14 cellular contexts compared by ENCODE assay signal in the genomic region with DNA sequence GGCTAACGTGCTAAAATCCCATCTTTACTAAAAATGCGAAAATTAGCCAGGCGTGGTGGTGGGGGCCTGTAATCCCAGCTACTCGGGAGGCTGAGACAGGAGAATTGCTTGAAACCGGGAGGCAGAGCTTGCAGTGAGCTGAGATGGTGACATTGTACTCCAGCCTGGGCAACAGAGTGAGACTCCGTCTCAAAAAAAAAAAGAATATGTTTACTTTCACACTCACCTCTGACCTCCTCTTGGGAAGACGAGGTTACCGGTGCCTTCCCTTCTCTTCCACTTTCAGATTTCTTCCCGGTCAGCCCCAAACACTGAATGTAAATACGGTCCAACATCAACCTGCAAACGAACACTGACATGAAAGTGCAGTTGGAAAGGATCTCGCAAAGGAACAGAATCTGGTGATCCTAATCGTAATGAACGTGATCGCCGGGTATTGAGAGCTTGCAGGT. TPM values are rescaled to one million over a fixed set of nuclear protein-coding genes. Genes with fewer than 3 reads are reported as not detected.
DNase-seq lines count a peak whose midpoint lies in the region; TF ChIP-seq lines count a peak whose summit lies in the region.
"Had no signal": no experiment of that assay in that cellular context is flagged by ENCODE, and none has a peak within 500 bp of the region (broad histone marks: within the 10 kb centered on the region; RNA-seq: fewer than 3 reads in every experiment).

No MANE protein-coding gene starts in this region.

- CTCF ChIA-PET in SK-N-SH (lab: Yijun Ruan, JAX), result interaction anchor here (1.6 kb wide), 1 partner anchor 31 kb away, joined by 5 read pairs; no protein-coding TSS in a partner anchor

- H3F3A ChIP-seq in SK-N-SH (replicated peaks; ENCODE audit: insufficient read depth), result no peaks in the 10 kb centered on the region

- no peak overlapping the region for H2AFZ ChIP-seq in SK-N-SH (ENCODE audit: low read depth)

- TF ChIP-seq RAD21 in SK-N-SH (IDR thresholded peaks at IDR 0.05; ENCODE audit: low read length), result no peak

- H3K79me2 ChIP-seq in SK-N-SH (ENCODE audit: insufficient read depth), result no peaks in the 10 kb centered on the region

- in situ Hi-C loops in brain microvascular endothelial cell (cut with HindIII; ENCODE audit: low pct_ligation_motif_present, low sequenced_read_pairs), result no loop called here

- H3K27ac ChIP-seq in SJCRH30 (peak overlapping the region; percentile 96), rectal smooth muscle tissue (ENCODE audit: low read depth, low read length) (no peak overlapping the region), brain microvascular endothelial cell (no peak overlapping the region), SK-N-SH (ENCODE audit: low read depth in 2 of 2, low read length in 1 of 2) (no peak overlapping the region)

- peak overlapping the region; percentile 64 for H3K4me3 Mint-ChIP-seq in activated CD4-positive, alpha-beta T cell treated with anti-CD3 and anti-CD28 coated beads, Interleukin-2, amount 10 ng/mL, durations not matched to agents 24 days and 14 days
- H3K4me3 Mint-ChIP-seq in immature natural killer cell, result peak overlapping the region; percentile 42 to 64 (median 58)
- H3K4me3 Mint-ChIP-seq: activated naive CD4-positive, alpha-beta T cell treated with anti-CD3 and anti-CD28 coated beads, Interleukin-2, amount 10 ng/mL, durations not matched to agents 7 days and 5 days had no signal

- H3K9me3 ChIP-seq in SJCRH30 (replicated peaks) (no peaks in the 10 kb centered on the region), SK-N-SH (no peaks in the 10 kb centered on the region)

- H3K36me3 ChIP-seq in SJCRH30 (no peaks in the 10 kb centered on the region), rectal smooth muscle tissue (ENCODE audit: control insufficient read depth, insufficient read depth, low read length) (no peaks in the 10 kb centered on the region), brain microvascular endothelial cell (replicated peaks) (no peaks in the 10 kb centered on the region), SK-N-SH (replicated peaks in 1 of 2; ENCODE audit: control insufficient read depth in 1 of 2, insufficient read depth in 2 of 2, low read length in 1 of 2) (no peaks in the 10 kb centered on the region)

- no peak for TF ChIP-seq EP300 in SK-N-SH (IDR thresholded peaks at IDR 0.05; ENCODE audit: borderline replicate concordance in 1 of 2, low read depth in 1 of 2, low read length in 1 of 2)

- no peaks in the 10 kb centered on the region for H3K36me3 Mint-ChIP-seq in activated CD4-positive, alpha-beta T cell treated with anti-CD3 and anti-CD28 coated beads, Interleukin-2, amount 10 ng/mL, durations not matched to agents 24 days and 14 days (ENCODE audit: low read depth)
- no peaks in the 10 kb centered on the region for H3K36me3 Mint-ChIP-seq in immature natural killer cell
- H3K36me3 Mint-ChIP-seq: activated naive CD4-positive, alpha-beta T cell treated with anti-CD3 and anti-CD28 coated beads, Interleukin-2, amount 10 ng/mL, durations not matched to agents 7 days and 5 days had no signal

- no peaks in the 10 kb centered on the region for H3K9me2 ChIP-seq in SK-N-SH

- H3K27me3 ChIP-seq in SJCRH30, result no peaks in the 10 kb centered on the region
- no peaks in the 10 kb centered on the region for H3K27me3 ChIP-seq in rectal smooth muscle tissue (ENCODE audit: control insufficient read depth, insufficient read depth, low read length)
- H3K27me3 ChIP-seq in brain microvascular endothelial cell (replicated peaks), result no peaks in the 10 kb centered on the region
- H3K27me3 ChIP-seq in SK-N-SH (ENCODE audit: insufficient read depth), result no peaks in the 10 kb centered on the region

- TF ChIP-seq CTCF in brain microvascular endothelial cell (IDR thresholded peaks at IDR 0.05; ENCODE audit: low read depth, low read length, missing control alignments), result no peak
- TF ChIP-seq CTCF in SK-N-SH (IDR thresholded peaks at IDR 0.05), result no peak

- H3K4me2 ChIP-seq in SK-N-SH, result no peak overlapping the region

- 83% methylated on average over 16 of the region's 16 CpGs for WGBS in SK-N-SH (ENCODE audit: low lambda C conversion rate)

- DNase-seq in activated CD4-positive, alpha-beta T cell treated with anti-CD3 and anti-CD28 coated beads, Interleukin-2, amount 10 ng/mL, durations not matched to agents 24 days and 14 days, result no peak
- no peak for DNase-seq in activated CD4-positive, alpha-beta T cell treated with anti-CD3 and anti-CD28 coated beads for 1 hour
- DNase-seq in SJCRH30, result no peak
- no peak for DNase-seq in immature natural killer cell
- DNase-seq in brain microvascular endothelial cell, result no peak
- DNase-seq in SK-N-SH, result no peak
- no peak for DNase-seq in SHP77 (lab: John Stamatoyannopoulos, UW)
- DNase-seq: activated CD4-positive, alpha-beta T cell treated with anti-CD3 and anti-CD28 coated beads for 48 hours; activated naive CD4-positive, alpha-beta T cell treated with anti-CD3 and anti-CD28 coated beads, Interleukin-2, amount 10 ng/mL, durations not matched to agents 7 days and 5 days; Karpas-422; NCI-H2081; trophoblast cell had no signal

- peaks cover 5% of the 10 kb centered on the region for H3K9me3 Mint-ChIP-seq in activated CD4-positive, alpha-beta T cell treated with anti-CD3 and anti-CD28 coated beads, Interleukin-2, amount 10 ng/mL, durations not matched to agents 24 days and 14 days
- H3K9me3 Mint-ChIP-seq in immature natural killer cell, result no peaks in the 10 kb centered on the region
- H3K9me3 Mint-ChIP-seq: activated naive CD4-positive, alpha-beta T cell treated with anti-CD3 and anti-CD28 coated beads, Interleukin-2, amount 10 ng/mL, durations not matched to agents 7 days and 5 days had no signal

- H3K4me1 ChIP-seq in SJCRH30, result peaks cover 36% of the 10 kb centered on the region
- H3K4me1 ChIP-seq in rectal smooth muscle tissue (ENCODE audit: control insufficient read depth, insufficient read depth, low read length), result peaks cover 27% of the 10 kb centered on the region
- peaks cover 0 to 38% of the 10 kb centered on the region in 2 experiments; a peak in 1 of 4 replicates for H3K4me1 ChIP-seq in SK-N-SH (ENCODE audit: control insufficient read depth in 1 of 2, insufficient read depth in 2 of 2, low read depth in 1 of 2, low read length in 1 of 2)

- no peaks in the 10 kb centered on the region for H4K20me1 ChIP-seq in SK-N-SH (ENCODE audit: insufficient read depth)

- peaks cover 8% of the 10 kb centered on the region for H3K4me1 Mint-ChIP-seq in activated CD4-positive, alpha-beta T cell treated with anti-CD3 and anti-CD28 coated beads, Interleukin-2, amount 10 ng/mL, durations not matched to agents 24 days and 14 days
- H3K4me1 Mint-ChIP-seq in immature natural killer cell, result peaks cover 5 to 22% of the 10 kb centered on the region in 2 donors

- intact Hi-C loops in activated CD4-positive, alpha-beta T cell treated with anti-CD3 and anti-CD28 coated beads, Interleukin-2, amount 10 ng/mL, durations not matched to agents 24 days and 14 days (cut with micrococcal nuclease), result no loop called here

- H3K4me3 ChIP-seq in SJCRH30 (peak overlapping the region; percentile 48), rectal smooth muscle tissue (ENCODE audit: low read length) (peak overlapping the region; percentile 64), brain microvascular endothelial cell (ENCODE audit: low read depth, low read length) (no peak overlapping the region), SK-N-SH (ENCODE audit: low read depth in 2 of 2, low read length in 1 of 2) (no peak overlapping the region)

- no peak overlapping the region for H3K27ac Mint-ChIP-seq in activated CD4-positive, alpha-beta T cell treated with anti-CD3 and anti-CD28 coated beads, Interleukin-2, amount 10 ng/mL, durations not matched to agents 24 days and 14 days
- H3K27ac Mint-ChIP-seq in immature natural killer cell, result no peak overlapping the region
- H3K27ac Mint-ChIP-seq: activated naive CD4-positive, alpha-beta T cell treated with anti-CD3 and anti-CD28 coated beads, Interleukin-2, amount 10 ng/mL, durations not matched to agents 7 days and 5 days had no signal

- H3K9ac ChIP-seq in rectal smooth muscle tissue (ENCODE audit: low read length) (peak overlapping the region; percentile 32), SK-N-SH (no peak overlapping the region)

- peaks cover 1% of the 10 kb centered on the region for H3K27me3 Mint-ChIP-seq in activated CD4-positive, alpha-beta T cell treated with anti-CD3 and anti-CD28 coated beads, Interleukin-2, amount 10 ng/mL, durations not matched to agents 24 days and 14 days
- peaks cover 2 to 9% (median 3%) of the 10 kb centered on the region in 3 donors for H3K27me3 Mint-ChIP-seq in immature natural killer cell (ENCODE audit: low read depth in 3 of 3)

- POLR2A ChIA-PET in SK-N-SH (lab: Yijun Ruan, JAX), result no interaction called here

TF ChIP-seq in SK-N-SH, 30 proteins besides CTCF, POLR2A, EP300 and RAD21:
- TF ChIP-seq SIN3A (IDR thresholded peaks at IDR 0.05; ENCODE audit: borderline replicate concordance, low read depth, low read length) (no peak), MEF2A (IDR thresholded peaks at IDR 0.05; ENCODE audit: borderline replicate concordance, low read depth) (no peak), SMC3 (IDR thresholded peaks at IDR 0.05; ENCODE audit: low read depth, low read length) (no peak)
TF ChIP-seq in SK-N-SH: peak in this region for 0.

RNA-seq across cellular contexts. Expression of a gene that starts 31.8 kb away (rescaled TPM):
- 8.6 and 8.8 TPM in 2 replicates for total RNA-seq in activated CD4-positive, alpha-beta T cell treated with anti-CD3 and anti-CD28 coated beads, Interleukin-2, amount 10 ng/mL, durations not matched to agents 24 days and 14 days
- total RNA-seq in SJCRH30 (2014; rRNA removed; shearing (Covaris generic)), result 8.1 and 10.5 TPM in 2 replicates
- polyA plus RNA-seq in immature natural killer cell (1 to 10 TPM in 2 of 3 donors, under 1 TPM in 1; 0.85 to 6.7 (median 4.1) TPM), SK-N-SH (2012; rRNA removed) (5.1 and 5.7 TPM in 2 replicates)
- polyA plus RNA-seq in SK-N-SH (2012; cell fraction: cytosol; rRNA removed), result 2.6 and 3.9 TPM in 2 replicates
- polyA plus RNA-seq in SK-N-SH (2012; cell fraction: nucleus; rRNA removed), result 31.2 and 31.8 TPM in 2 replicates

RNA-seq across cellular contexts. Expression of a gene that starts 49.1 kb away (rescaled TPM):
- 0.12 and 0.19 TPM in 2 replicates for total RNA-seq in activated CD4-positive, alpha-beta T cell treated with anti-CD3 and anti-CD28 coated beads, Interleukin-2, amount 10 ng/mL, durations not matched to agents 24 days and 14 days
- total RNA-seq in SJCRH30 (2014; rRNA removed; shearing (Covaris generic)), result not detected in 2 replicates
- 1 to 10 TPM; 1.2 to 2.8 (median 1.2) TPM for polyA plus RNA-seq in immature natural killer cell
- polyA plus RNA-seq in SK-N-SH (2012; rRNA removed), result not detected in 2 replicates
- polyA plus RNA-seq in SK-N-SH (2012; cell fraction: cytosol; rRNA removed), result not detected in 2 replicates
- not detected in 2 replicates for polyA plus RNA-seq in SK-N-SH (2012; cell fraction: nucleus; rRNA removed)
- total RNA-seq: A673 had no signal

Comparison
In these comparisons a context has a peak if more than half of its experiments do, and no peak if none do; other contexts are left out.
1. H3K4me3 ChIP-seq: peak in SJCRH30 (single experiment) and rectal smooth muscle tissue (single experiment); none in brain microvascular endothelial cell (single experiment) and SK-N-SH (0 of 2).